Comparison of ENCODE assay signal across 9 cellular contexts in the genomic region with DNA sequence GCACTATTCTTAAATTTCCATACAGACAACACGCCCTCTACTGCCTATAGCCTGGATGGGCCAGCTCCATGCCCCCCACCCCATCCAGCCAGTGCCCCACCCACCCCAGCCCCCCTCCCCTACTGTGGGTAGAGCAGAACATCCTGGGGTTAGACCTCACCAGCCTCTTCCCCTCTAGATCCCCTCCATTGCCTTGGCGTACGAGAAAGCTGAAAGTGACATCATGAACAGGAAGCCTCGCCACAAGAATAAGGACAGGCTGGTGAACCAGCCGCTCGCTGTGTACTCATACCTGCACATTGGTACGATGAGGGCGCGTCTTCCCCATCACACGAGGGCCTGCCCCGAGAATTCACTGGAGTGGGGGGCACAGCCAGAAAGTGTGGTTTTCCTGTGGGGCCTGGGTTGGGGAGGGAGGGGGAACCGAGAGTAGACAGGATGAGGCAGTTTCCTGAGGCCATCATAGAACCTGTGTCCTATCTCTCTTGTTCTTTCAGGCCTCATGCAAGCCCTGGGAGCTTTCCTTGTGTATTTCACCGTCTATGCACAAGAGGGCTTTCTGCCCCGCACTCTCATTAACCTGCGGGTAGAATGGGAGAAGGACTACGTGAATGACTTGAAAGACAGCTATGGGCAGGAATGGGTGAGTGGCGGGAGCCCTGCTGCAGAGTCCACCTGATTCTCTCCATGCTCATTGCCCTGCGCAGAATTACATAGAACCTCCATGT. TPM values are rescaled to one million over a fixed set of nuclear protein-coding genes. Genes with fewer than 3 reads are reported as not detected.
A peak's percentile ranks its signal among the peaks of the same experiment; 100 is the strongest.
DNase-seq lines count a peak whose midpoint lies in the region; ATAC-seq and TF ChIP-seq lines count a peak whose summit lies in the region.
"Had no signal": no experiment of that assay in that cellular context is flagged by ENCODE, and none has a peak within 500 bp of the region (broad histone marks: within the 10 kb centered on the region; RNA-seq: fewer than 3 reads in every experiment).

No MANE protein-coding gene starts in this region.

- TF ChIP-seq CTCF in esophagus muscularis mucosa (IDR thresholded peaks at IDR 0.05) (no peak), RWPE1 (conservative IDR thresholded peaks at IDR 0.05; ENCODE audit: low read depth) (no peak)

- no peaks in the 10 kb centered on the region for H3K9me3 ChIP-seq in esophagus muscularis mucosa

- DNase-seq in activated CD8-positive, alpha-beta memory T cell treated with anti-CD3 and anti-CD28 coated beads for 4 hours (ENCODE audit: low read depth in 2 of 2): peak; percentile 9 to 23
- peak; percentile 77 for DNase-seq in stimulated activated CD4-positive, alpha-beta T cell treated with anti-CD3 and anti-CD28 coated beads, Interleukin-15, amount 100 ng/mL, for 24 hours
- DNase-seq in esophagus muscularis mucosa (ENCODE audit: extremely low spot score) (no peak), COR-L47 (lab: John Stamatoyannopoulos, UW) (no peak), RWPE1 (ENCODE audit: low spot score) (no peak), HuH-7 (ENCODE audit: low spot score) (no peak)

- H3K4me3 ChIP-seq in esophagus muscularis mucosa: no peak overlapping the region

- no peak overlapping the region for H3K27ac ChIP-seq in esophagus muscularis mucosa (replicated peaks in 1 of 4)
- no peak overlapping the region for H3K27ac ChIP-seq in RWPE1

- CTCF ChIA-PET in RWPE1 (lab: Yijun Ruan, JAX): interaction anchor here (0.6 to 0.7 kb wide), 2 partner anchors 18 to 395 kb away, joined by 3 read pairs; no protein-coding TSS in a partner anchor

- H3K4me1 ChIP-seq in esophagus muscularis mucosa: peaks cover 7 to 10% (median 9%) of the 10 kb centered on the region in 4 donors

- POLR2A ChIA-PET in RWPE1 (lab: Yijun Ruan, JAX; ENCODE audit: low non-redundant PET): no interaction called here

- intact Hi-C loops in esophagus muscularis mucosa (cut with DNase I): no loop called here

- H3K27me3 ChIP-seq in esophagus muscularis mucosa: no peaks in the 10 kb centered on the region

- no peak for TF ChIP-seq POLR2A in esophagus muscularis mucosa (IDR thresholded peaks at IDR 0.05; ENCODE audit: low read depth)

- peak; percentile 82 for ATAC-seq in GM18867 (IDR thresholded peaks at IDR 0.05; ENCODE audit: unreplicated experiment)
- ATAC-seq in HG03175 (IDR thresholded peaks at IDR 0.05; ENCODE audit: unreplicated experiment): peak; percentile 80

- no peak for TF ChIP-seq EP300 in esophagus muscularis mucosa (IDR thresholded peaks at IDR 0.05)

- H3K36me3 ChIP-seq in esophagus muscularis mucosa: no peaks in the 10 kb centered on the region

- WGBS in esophagus muscularis mucosa: 87% methylated on average over 17 of the region's 18 CpGs

RNA-seq across cellular contexts. Expression of a gene that starts 29.1 kb away (rescaled TPM):
- not detected for total RNA-seq in esophagus muscularis mucosa
- total RNA-seq: dermis microvascular lymphatic vessel endothelial cell had no signal

RNA-seq across cellular contexts. Expression of a gene that starts 54.6 kb away (rescaled TPM):
- total RNA-seq in esophagus muscularis mucosa: not detected
- total RNA-seq: dermis microvascular lymphatic vessel endothelial cell had no signal

Comparison
In these comparisons a context has a peak if more than half of its experiments do, and no peak if none do; other contexts are left out.
1. DNase-seq: peak in activated CD8-positive, alpha-beta memory T cell treated with anti-CD3 and anti-CD28 coated beads for 4 hours (2 of 2) and stimulated activated CD4-positive, alpha-beta T cell treated with anti-CD3 and anti-CD28 coated beads, Interleukin-15, amount 100 ng/mL, for 24 hours (single experiment); none in esophagus muscularis mucosa (single experiment), COR-L47 (single experiment), RWPE1 (single experiment) and HuH-7 (single experiment).